ENCODE assay signal across 32 cellular contexts in the genomic region with DNA sequence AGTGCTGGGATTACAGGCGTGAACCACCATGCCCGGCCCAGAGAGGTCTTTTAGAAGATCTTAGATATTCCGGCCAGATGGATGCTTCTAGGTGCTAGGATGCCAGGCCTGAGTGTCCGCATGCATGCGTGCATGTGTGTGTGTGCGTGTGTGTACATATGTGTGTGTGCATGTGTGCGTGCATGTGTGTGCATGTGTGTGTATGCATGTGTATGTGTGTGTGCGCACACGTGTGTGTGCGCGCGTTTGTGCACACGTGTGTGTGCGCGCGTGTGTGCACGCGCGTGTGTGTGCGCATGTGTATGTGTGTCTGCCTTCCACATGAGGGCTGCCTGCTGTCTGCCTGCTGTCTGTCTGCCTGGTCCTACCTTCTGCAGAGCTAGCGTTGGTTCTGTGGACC.
"Had no signal": no experiment of that assay in that cellular context is flagged by ENCODE, and none has a peak within 500 bp of the region (broad histone marks: within the 10 kb centered on the region; RNA-seq: fewer than 3 reads in every experiment).

No MANE protein-coding gene starts in this region.

- H3K27me3 Mint-ChIP-seq: activated CD4-positive, alpha-beta memory T cell treated with anti-CD3 and anti-CD28 coated beads, Interleukin-2, amount 10 ng/mL, durations not matched to agents 7 days and 5 days had no signal

- H3K9me3 ChIP-seq: breast epithelium, Peyer's patch had no signal

- H3K9me3 Mint-ChIP-seq: activated B cell treated with CpG ODN at 0.5 μM for 24 hours; activated CD4-positive, alpha-beta memory T cell treated with anti-CD3 and anti-CD28 coated beads, Interleukin-2, amount 10 ng/mL, durations not matched to agents 7 days and 5 days; activated naive CD8-positive, alpha-beta T cell treated with anti-CD3 and anti-CD28 coated beads for 36 hours; activated T-cell treated with anti-CD3 and anti-CD28 coated beads, Interleukin-2, amount 50 U/mL, for 72 hours; activated T-helper 17 cell treated with anti-CD3 and anti-CD28 coated beads, Interleukin-2, amount 50 U/mL, for 72 hours had no signal

- ATAC-seq: activated CD8-positive, alpha-beta memory T cell treated with anti-CD3 and anti-CD28 coated beads, Interleukin-2, amount 10 ng/mL, durations not matched to agents 7 days and 5 days; activated T-cell treated with anti-CD3 and anti-CD28 coated beads, Interleukin-2, amount 50 U/mL, for 72 hours; activated T-helper 17 cell treated with anti-CD3 and anti-CD28 coated beads, Interleukin-2, amount 50 U/mL, for 72 hours; PC-3 had no signal

- H3K27me3 ChIP-seq: Peyer's patch had no signal

- H3K27ac ChIP-seq: breast epithelium, KMS-11, Peyer's patch, VCaP had no signal

- DNase-seq: activated B cell treated with CpG ODN at 0.5 μM for 24 hours; activated CD4-positive, alpha-beta memory T cell treated with anti-CD3 and anti-CD28 coated beads, Interleukin-2, amount 10 ng/mL, durations not matched to agents 7 days and 5 days; activated CD4-positive, alpha-beta T cell treated with anti-CD3 and anti-CD28 coated beads for 48 hours; activated CD4-positive, CD25-positive, alpha-beta regulatory T cell treated with anti-CD3 and anti-CD28 coated beads, Interleukin-2, amount 50 U/mL, for 72 hours; activated CD8-positive, alpha-beta memory T cell treated with anti-CD3 and anti-CD28 coated beads for 24 hours; activated CD8-positive, alpha-beta memory T cell treated with anti-CD3 and anti-CD28 coated beads, Interleukin-2, amount 10 ng/mL, durations not matched to agents 7 days and 5 days; activated CD8-positive, alpha-beta memory T cell treated with anti-CD3 and anti-CD28 coated beads, Interleukin-2, amount 50 U/mL, for 48 hours; activated effector memory CD4-positive, alpha-beta T cell treated with anti-CD3 and anti-CD28 coated beads, Interleukin-2, amount 50 U/mL, for 16 hours; activated naive CD4-positive, alpha-beta T cell; activated naive CD4-positive, alpha-beta T cell treated with anti-CD3 and anti-CD28 coated beads, Interleukin-2, amount 50 U/mL, for 16 hours; activated naive CD8-positive, alpha-beta T cell treated with anti-CD3 and anti-CD28 coated beads for 36 hours; activated T-cell treated with anti-CD3 and anti-CD28 coated beads, Interleukin-2, amount 50 U/mL, for 72 hours; aorta; central memory CD4-positive, alpha-beta T cell; MM.1S; MV-4-11; NCI-H1092; NCI-H1436 treated with DMSO at 0.1 percent for 48 hours; NCI-H2029; NCI-H345; NCI-H524 treated with DMSO at 0.1 percent for 48 hours; PC-3; Peyer's patch; SIG-M5; SW 1271; T-helper 1 cell; T-helper 2 cell; T-helper 9 cell had no signal

- H3K36me3 ChIP-seq: breast epithelium had no signal

- H3K4me3 Mint-ChIP-seq: activated B cell treated with CpG ODN at 0.5 μM for 24 hours; activated CD4-positive, alpha-beta memory T cell treated with anti-CD3 and anti-CD28 coated beads, Interleukin-2, amount 10 ng/mL, durations not matched to agents 7 days and 5 days; activated CD8-positive, alpha-beta memory T cell treated with anti-CD3 and anti-CD28 coated beads, Interleukin-2, amount 10 ng/mL, durations not matched to agents 7 days and 5 days; activated naive CD8-positive, alpha-beta T cell treated with anti-CD3 and anti-CD28 coated beads for 36 hours; activated T-cell treated with anti-CD3 and anti-CD28 coated beads, Interleukin-2, amount 50 U/mL, for 72 hours; activated T-helper 17 cell treated with anti-CD3 and anti-CD28 coated beads, Interleukin-2, amount 50 U/mL, for 72 hours had no signal

- H3K4me2 ChIP-seq: KMS-11 had no signal

- H3K36me3 Mint-ChIP-seq: activated CD8-positive, alpha-beta memory T cell treated with anti-CD3 and anti-CD28 coated beads, Interleukin-2, amount 10 ng/mL, durations not matched to agents 7 days and 5 days; activated naive CD8-positive, alpha-beta T cell treated with anti-CD3 and anti-CD28 coated beads for 36 hours had no signal

- H3K4me3 ChIP-seq: breast epithelium, Peyer's patch had no signal

- H3K9ac ChIP-seq: KMS-11 had no signal

- H3K4me1 ChIP-seq: breast epithelium, Peyer's patch had no signal

- H3K27ac Mint-ChIP-seq: activated B cell treated with CpG ODN at 0.5 μM for 24 hours; activated CD4-positive, alpha-beta memory T cell treated with anti-CD3 and anti-CD28 coated beads, Interleukin-2, amount 10 ng/mL, durations not matched to agents 7 days and 5 days; activated CD8-positive, alpha-beta memory T cell treated with anti-CD3 and anti-CD28 coated beads, Interleukin-2, amount 10 ng/mL, durations not matched to agents 7 days and 5 days; activated naive CD8-positive, alpha-beta T cell treated with anti-CD3 and anti-CD28 coated beads for 36 hours; activated T-cell treated with anti-CD3 and anti-CD28 coated beads, Interleukin-2, amount 50 U/mL, for 72 hours; activated T-helper 17 cell treated with anti-CD3 and anti-CD28 coated beads, Interleukin-2, amount 50 U/mL, for 72 hours had no signal

- H3K4me1 Mint-ChIP-seq: activated B cell treated with CpG ODN at 0.5 μM for 24 hours; activated CD4-positive, alpha-beta memory T cell treated with anti-CD3 and anti-CD28 coated beads, Interleukin-2, amount 10 ng/mL, durations not matched to agents 7 days and 5 days; activated CD8-positive, alpha-beta memory T cell treated with anti-CD3 and anti-CD28 coated beads, Interleukin-2, amount 10 ng/mL, durations not matched to agents 7 days and 5 days; activated naive CD8-positive, alpha-beta T cell treated with anti-CD3 and anti-CD28 coated beads for 36 hours; activated T-helper 17 cell treated with anti-CD3 and anti-CD28 coated beads, Interleukin-2, amount 50 U/mL, for 72 hours had no signal
